Comparison of ENCODE assay signal across 8 cellular contexts in genomic region chr10:29946953-29947700, GRCh38.
DNase-seq lines count a peak whose midpoint lies in the region; ATAC-seq and TF ChIP-seq lines count a peak whose summit lies in the region.

No MANE protein-coding gene starts in this region.

- TF ChIP-seq EP300 in suprapubic skin (IDR thresholded peaks at IDR 0.05), result peak; percentile 96

- peak overlapping the region; percentile 92 for H3K27ac ChIP-seq in suprapubic skin

- no peak for ATAC-seq in HG03159 (IDR thresholded peaks at IDR 0.05; ENCODE audit: unreplicated experiment)
- no peak for ATAC-seq in GM18909 (IDR thresholded peaks at IDR 0.05; ENCODE audit: poor library complexity, unreplicated experiment)
- no peak for ATAC-seq in HG03457 (IDR thresholded peaks at IDR 0.05; ENCODE audit: unreplicated experiment)

- H3K27me3 ChIP-seq in suprapubic skin, result no peaks in the 10 kb centered on the region

- peak overlapping the region; percentile 17 for H3K4me3 Mint-ChIP-seq in chondrocyte (ENCODE audit: unreplicated experiment)

- TF ChIP-seq POLR2A in suprapubic skin (IDR thresholded peaks at IDR 0.05), result no peak

- no peaks in the 10 kb centered on the region for H3K27me3 Mint-ChIP-seq in chondrocyte (ENCODE audit: low read depth)

- H3K36me3 Mint-ChIP-seq in chondrocyte (ENCODE audit: low read depth), result no peaks in the 10 kb centered on the region

- H3K4me1 Mint-ChIP-seq in chondrocyte (ENCODE audit: low read depth), result peaks cover 70% of the 10 kb centered on the region

- H3K4me1 ChIP-seq in suprapubic skin, result peaks cover 66% of the 10 kb centered on the region

- H3K36me3 ChIP-seq in suprapubic skin, result no peaks in the 10 kb centered on the region

- no peaks in the 10 kb centered on the region for H3K9me3 Mint-ChIP-seq in chondrocyte (ENCODE audit: low read depth)

- no peaks in the 10 kb centered on the region for H3K9me3 ChIP-seq in suprapubic skin

- no peak overlapping the region for H3K4me3 ChIP-seq in suprapubic skin

- H3K27ac Mint-ChIP-seq in chondrocyte (ENCODE audit: unreplicated experiment), result peak overlapping the region; percentile 92

- no peak for TF ChIP-seq CTCF in chondrocyte (IDR thresholded peaks at IDR 0.05)
- TF ChIP-seq CTCF in suprapubic skin (IDR thresholded peaks at IDR 0.05), result no peak

- DNase-seq in HK-2 (ENCODE audit: unreplicated experiment) (peak; percentile 50), chondrocyte (ENCODE audit: low spot score) (no peak), kidney tubule cell (ENCODE audit: low spot score) (peak; percentile 95), suprapubic skin (ENCODE audit: low spot score in 2 of 2) (peak in 1 of 2 donors; percentile 69), NCI-H1694 (lab: John Stamatoyannopoulos, UW) (no peak)

- WGBS in suprapubic skin, result 45% methylated on average over 7 of the region's 9 CpGs

Comparison
In these comparisons a context has a peak if more than half of its experiments do, and no peak if none do; other contexts are left out.
1. DNase-seq: peak in HK-2 (single experiment) and kidney tubule cell (single experiment); none in chondrocyte (single experiment) and NCI-H1694 (single experiment).